In the genomic region with DNA sequence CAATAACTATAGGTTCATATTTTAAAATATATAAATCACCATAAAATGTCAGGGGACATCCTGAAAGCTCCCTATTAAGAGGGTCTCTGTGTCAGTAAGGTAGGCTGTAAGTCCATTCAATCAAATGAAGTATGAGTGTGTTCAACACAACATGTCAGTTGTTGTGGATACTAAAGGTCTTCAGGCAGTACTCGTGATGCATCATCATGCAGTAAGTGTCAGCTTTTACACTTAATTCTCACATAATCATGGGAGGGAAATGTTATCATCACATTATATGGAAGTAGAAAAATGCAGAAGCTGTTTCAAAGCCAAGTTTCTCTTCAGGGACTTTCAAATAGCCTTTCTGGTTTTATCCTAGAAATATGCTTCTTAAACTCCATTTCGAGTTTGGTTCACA, we compare ENCODE assay signal across 16 cellular contexts.
DNase-seq lines count a peak whose midpoint lies in the region; ATAC-seq and FAIRE-seq lines count a peak whose summit lies in the region.
"Had no signal": no experiment of that assay in that cellular context is flagged by ENCODE, and none has a peak within 500 bp of the region (broad histone marks: within the 10 kb centered on the region; RNA-seq: fewer than 3 reads in every experiment).

No MANE protein-coding gene starts in this region.

- peaks cover 6% of the 10 kb centered on the region for H3K4me1 Mint-ChIP-seq in activated T-helper 17 cell treated with anti-CD3 and anti-CD28 coated beads, Interleukin-2, amount 50 U/mL, for 72 hours

- FAIRE-seq in frontal cortex (lab: Jason Lieb, UNC) = no peak
- FAIRE-seq: GM18507 had no signal

- peak; percentile 63 for ATAC-seq in activated T-helper 17 cell treated with anti-CD3 and anti-CD28 coated beads, Interleukin-2, amount 50 U/mL, for 72 hours (replicated peaks)
- no peak for ATAC-seq in GM19452 (IDR thresholded peaks at IDR 0.05; ENCODE audit: unreplicated experiment)

- H3K27ac Mint-ChIP-seq in activated T-helper 17 cell treated with anti-CD3 and anti-CD28 coated beads, Interleukin-2, amount 50 U/mL, for 72 hours = no peak overlapping the region
- H3K27ac Mint-ChIP-seq: CD4-positive, alpha-beta T cell; H9 had no signal

- no peak overlapping the region for H3K4me3 Mint-ChIP-seq in activated T-helper 17 cell treated with anti-CD3 and anti-CD28 coated beads, Interleukin-2, amount 50 U/mL, for 72 hours
- H3K4me3 Mint-ChIP-seq: CD4-positive, alpha-beta T cell; H9 had no signal

- H3K27me3 Mint-ChIP-seq in activated T-helper 17 cell treated with anti-CD3 and anti-CD28 coated beads, Interleukin-2, amount 50 U/mL, for 72 hours = no peaks in the 10 kb centered on the region
- H3K27me3 Mint-ChIP-seq: CD4-positive, alpha-beta T cell had no signal

- H3K9me3 Mint-ChIP-seq in activated T-helper 17 cell treated with anti-CD3 and anti-CD28 coated beads, Interleukin-2, amount 50 U/mL, for 72 hours = peaks cover 14% of the 10 kb centered on the region

- peak; percentile 18 for DNase-seq in NOMO-1 treated with DMSO at 0.1 percent for 48 hours (lab: John Stamatoyannopoulos, UW; ENCODE audit: unreplicated experiment)
- no peak for DNase-seq in NOMO-1 (lab: John Stamatoyannopoulos, UW; ENCODE audit: unreplicated experiment in 2 of 2)
- peak; percentile 17 for DNase-seq in RKO (ENCODE audit: low spot score)
- DNase-seq in frontal cortex (ENCODE audit: low spot score in 2 of 2) = no peak
- DNase-seq in glomerular visceral epithelial cell (ENCODE audit: extremely low spot score) = no peak
- DNase-seq: 8988T; AML-193; Calu3; CD4-positive, alpha-beta T cell; DMS 273 treated with DMSO at 0.1 percent for 48 hours; GOT3; H9; IMR-90 had no signal

- peaks cover 7% of the 10 kb centered on the region for H3K36me3 Mint-ChIP-seq in activated T-helper 17 cell treated with anti-CD3 and anti-CD28 coated beads, Interleukin-2, amount 50 U/mL, for 72 hours (ENCODE audit: low read depth)

Comparison
In these comparisons a context has a peak if more than half of its experiments do, and no peak if none do; other contexts are left out.
1. DNase-seq: peak in NOMO-1 treated with DMSO at 0.1 percent for 48 hours (single experiment) and RKO (single experiment); none in NOMO-1 (0 of 2), frontal cortex (0 of 2) and glomerular visceral epithelial cell (single experiment).